2 cellular contexts compared by ENCODE assay signal in the genomic region with DNA sequence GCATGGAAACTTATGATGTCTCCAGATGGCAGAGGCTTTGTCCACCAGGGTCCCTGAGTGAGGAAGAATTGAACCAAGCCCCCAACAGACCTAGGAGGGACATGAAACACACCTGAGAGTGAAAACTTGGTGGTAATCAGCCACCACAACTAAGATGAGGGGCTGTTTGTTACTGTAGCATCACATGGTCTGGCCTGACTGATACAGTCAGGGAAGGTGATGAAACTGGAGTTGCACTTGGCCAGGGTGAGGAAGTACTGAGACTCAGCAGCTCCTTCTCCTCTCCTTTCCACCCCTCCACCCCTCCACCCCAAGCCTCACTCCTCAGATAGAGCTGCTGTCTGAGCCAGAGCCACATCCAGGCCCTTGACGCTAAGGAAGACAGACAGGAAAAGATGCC.
TF ChIP-seq lines count a peak whose summit lies in the region.

No MANE protein-coding gene starts in this region.

TF ChIP-seq in HEK293, 187 proteins besides CTCF, POLR2A, EP300 and RAD21 (continued from another document):
- TF ChIP-seq, protein P1, sequence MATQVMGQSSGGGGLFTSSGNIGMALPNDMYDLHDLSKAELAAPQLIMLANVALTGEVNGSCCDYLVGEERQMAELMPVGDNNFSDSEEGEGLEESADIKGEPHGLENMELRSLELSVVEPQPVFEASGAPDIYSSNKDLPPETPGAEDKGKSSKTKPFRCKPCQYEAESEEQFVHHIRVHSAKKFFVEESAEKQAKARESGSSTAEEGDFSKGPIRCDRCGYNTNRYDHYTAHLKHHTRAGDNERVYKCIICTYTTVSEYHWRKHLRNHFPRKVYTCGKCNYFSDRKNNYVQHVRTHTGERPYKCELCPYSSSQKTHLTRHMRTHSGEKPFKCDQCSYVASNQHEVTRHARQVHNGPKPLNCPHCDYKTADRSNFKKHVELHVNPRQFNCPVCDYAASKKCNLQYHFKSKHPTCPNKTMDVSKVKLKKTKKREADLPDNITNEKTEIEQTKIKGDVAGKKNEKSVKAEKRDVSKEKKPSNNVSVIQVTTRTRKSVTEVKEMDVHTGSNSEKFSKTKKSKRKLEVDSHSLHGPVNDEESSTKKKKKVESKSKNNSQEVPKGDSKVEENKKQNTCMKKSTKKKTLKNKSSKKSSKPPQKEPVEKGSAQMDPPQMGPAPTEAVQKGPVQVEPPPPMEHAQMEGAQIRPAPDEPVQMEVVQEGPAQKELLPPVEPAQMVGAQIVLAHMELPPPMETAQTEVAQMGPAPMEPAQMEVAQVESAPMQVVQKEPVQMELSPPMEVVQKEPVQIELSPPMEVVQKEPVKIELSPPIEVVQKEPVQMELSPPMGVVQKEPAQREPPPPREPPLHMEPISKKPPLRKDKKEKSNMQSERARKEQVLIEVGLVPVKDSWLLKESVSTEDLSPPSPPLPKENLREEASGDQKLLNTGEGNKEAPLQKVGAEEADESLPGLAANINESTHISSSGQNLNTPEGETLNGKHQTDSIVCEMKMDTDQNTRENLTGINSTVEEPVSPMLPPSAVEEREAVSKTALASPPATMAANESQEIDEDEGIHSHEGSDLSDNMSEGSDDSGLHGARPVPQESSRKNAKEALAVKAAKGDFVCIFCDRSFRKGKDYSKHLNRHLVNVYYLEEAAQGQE (tag by site-specific recombination; IDR thresholded peaks at IDR 0.05): no peak
- TF ChIP-seq ZNF175 (tag by site-specific recombination; IDR thresholded peaks at IDR 0.05): no peak
- TF ChIP-seq RBAK (tag by site-specific recombination; IDR thresholded peaks at IDR 0.05): peak; percentile 91
- TF ChIP-seq ZFHX2 (tag by site-specific recombination; conservative IDR thresholded peaks at IDR 0.05): no peak

TF ChIP-seq in K562, 482 proteins besides CTCF, POLR2A, EP300 and RAD21 (continues in another document):
- no peak for TF ChIP-seq BMI1 (IDR thresholded peaks at IDR 0.05; ENCODE audit: low read length)
- no peak for TF ChIP-seq LARP7 (IDR thresholded peaks at IDR 0.05)
- TF ChIP-seq, protein P1 (CRISPR knock-in tag; IDR thresholded peaks at IDR 0.05; ENCODE audit: low read depth): no peak
- TF ChIP-seq FOXK2 (conservative IDR thresholded peaks at IDR 0.05 in 1 of 2, IDR thresholded peaks at IDR 0.05 in 1 of 2; ENCODE audit: low read depth in 2 of 2): no peak
- no peak for TF ChIP-seq MCM3 (IDR thresholded peaks at IDR 0.05)
- no peak for TF ChIP-seq MYC (IDR thresholded peaks at IDR 0.05; ENCODE audit: low read depth, low read length)
- TF ChIP-seq MYC (CRISPR knock-in tag; IDR thresholded peaks at IDR 0.05; ENCODE audit: borderline replicate concordance, low read depth): no peak
- TF ChIP-seq, protein P2, sequence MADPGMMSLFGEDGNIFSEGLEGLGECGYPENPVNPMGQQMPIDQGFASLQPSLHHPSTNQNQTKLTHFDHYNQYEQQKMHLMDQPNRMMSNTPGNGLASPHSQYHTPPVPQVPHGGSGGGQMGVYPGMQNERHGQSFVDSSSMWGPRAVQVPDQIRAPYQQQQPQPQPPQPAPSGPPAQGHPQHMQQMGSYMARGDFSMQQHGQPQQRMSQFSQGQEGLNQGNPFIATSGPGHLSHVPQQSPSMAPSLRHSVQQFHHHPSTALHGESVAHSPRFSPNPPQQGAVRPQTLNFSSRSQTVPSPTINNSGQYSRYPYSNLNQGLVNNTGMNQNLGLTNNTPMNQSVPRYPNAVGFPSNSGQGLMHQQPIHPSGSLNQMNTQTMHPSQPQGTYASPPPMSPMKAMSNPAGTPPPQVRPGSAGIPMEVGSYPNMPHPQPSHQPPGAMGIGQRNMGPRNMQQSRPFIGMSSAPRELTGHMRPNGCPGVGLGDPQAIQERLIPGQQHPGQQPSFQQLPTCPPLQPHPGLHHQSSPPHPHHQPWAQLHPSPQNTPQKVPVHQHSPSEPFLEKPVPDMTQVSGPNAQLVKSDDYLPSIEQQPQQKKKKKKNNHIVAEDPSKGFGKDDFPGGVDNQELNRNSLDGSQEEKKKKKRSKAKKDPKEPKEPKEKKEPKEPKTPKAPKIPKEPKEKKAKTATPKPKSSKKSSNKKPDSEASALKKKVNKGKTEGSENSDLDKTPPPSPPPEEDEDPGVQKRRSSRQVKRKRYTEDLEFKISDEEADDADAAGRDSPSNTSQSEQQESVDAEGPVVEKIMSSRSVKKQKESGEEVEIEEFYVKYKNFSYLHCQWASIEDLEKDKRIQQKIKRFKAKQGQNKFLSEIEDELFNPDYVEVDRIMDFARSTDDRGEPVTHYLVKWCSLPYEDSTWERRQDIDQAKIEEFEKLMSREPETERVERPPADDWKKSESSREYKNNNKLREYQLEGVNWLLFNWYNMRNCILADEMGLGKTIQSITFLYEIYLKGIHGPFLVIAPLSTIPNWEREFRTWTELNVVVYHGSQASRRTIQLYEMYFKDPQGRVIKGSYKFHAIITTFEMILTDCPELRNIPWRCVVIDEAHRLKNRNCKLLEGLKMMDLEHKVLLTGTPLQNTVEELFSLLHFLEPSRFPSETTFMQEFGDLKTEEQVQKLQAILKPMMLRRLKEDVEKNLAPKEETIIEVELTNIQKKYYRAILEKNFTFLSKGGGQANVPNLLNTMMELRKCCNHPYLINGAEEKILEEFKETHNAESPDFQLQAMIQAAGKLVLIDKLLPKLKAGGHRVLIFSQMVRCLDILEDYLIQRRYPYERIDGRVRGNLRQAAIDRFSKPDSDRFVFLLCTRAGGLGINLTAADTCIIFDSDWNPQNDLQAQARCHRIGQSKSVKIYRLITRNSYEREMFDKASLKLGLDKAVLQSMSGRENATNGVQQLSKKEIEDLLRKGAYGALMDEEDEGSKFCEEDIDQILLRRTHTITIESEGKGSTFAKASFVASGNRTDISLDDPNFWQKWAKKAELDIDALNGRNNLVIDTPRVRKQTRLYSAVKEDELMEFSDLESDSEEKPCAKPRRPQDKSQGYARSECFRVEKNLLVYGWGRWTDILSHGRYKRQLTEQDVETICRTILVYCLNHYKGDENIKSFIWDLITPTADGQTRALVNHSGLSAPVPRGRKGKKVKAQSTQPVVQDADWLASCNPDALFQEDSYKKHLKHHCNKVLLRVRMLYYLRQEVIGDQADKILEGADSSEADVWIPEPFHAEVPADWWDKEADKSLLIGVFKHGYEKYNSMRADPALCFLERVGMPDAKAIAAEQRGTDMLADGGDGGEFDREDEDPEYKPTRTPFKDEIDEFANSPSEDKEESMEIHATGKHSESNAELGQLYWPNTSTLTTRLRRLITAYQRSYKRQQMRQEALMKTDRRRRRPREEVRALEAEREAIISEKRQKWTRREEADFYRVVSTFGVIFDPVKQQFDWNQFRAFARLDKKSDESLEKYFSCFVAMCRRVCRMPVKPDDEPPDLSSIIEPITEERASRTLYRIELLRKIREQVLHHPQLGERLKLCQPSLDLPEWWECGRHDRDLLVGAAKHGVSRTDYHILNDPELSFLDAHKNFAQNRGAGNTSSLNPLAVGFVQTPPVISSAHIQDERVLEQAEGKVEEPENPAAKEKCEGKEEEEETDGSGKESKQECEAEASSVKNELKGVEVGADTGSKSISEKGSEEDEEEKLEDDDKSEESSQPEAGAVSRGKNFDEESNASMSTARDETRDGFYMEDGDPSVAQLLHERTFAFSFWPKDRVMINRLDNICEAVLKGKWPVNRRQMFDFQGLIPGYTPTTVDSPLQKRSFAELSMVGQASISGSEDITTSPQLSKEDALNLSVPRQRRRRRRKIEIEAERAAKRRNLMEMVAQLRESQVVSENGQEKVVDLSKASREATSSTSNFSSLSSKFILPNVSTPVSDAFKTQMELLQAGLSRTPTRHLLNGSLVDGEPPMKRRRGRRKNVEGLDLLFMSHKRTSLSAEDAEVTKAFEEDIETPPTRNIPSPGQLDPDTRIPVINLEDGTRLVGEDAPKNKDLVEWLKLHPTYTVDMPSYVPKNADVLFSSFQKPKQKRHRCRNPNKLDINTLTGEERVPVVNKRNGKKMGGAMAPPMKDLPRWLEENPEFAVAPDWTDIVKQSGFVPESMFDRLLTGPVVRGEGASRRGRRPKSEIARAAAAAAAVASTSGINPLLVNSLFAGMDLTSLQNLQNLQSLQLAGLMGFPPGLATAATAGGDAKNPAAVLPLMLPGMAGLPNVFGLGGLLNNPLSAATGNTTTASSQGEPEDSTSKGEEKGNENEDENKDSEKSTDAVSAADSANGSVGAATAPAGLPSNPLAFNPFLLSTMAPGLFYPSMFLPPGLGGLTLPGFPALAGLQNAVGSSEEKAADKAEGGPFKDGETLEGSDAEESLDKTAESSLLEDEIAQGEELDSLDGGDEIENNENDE (IDR thresholded peaks at IDR 0.05; ENCODE audit: low read depth, low read length): no peak
- peak in 1 of 2 experiments; percentile 32; a peak in 1 of 4 replicates for TF ChIP-seq TRIM24 (IDR thresholded peaks at IDR 0.05)
- no peak for TF ChIP-seq POLR2AphosphoS2 (IDR thresholded peaks at IDR 0.05; ENCODE audit: low read length)
- no peak for TF ChIP-seq CAMTA2 (CRISPR knock-in tag; conservative IDR thresholded peaks at IDR 0.05)
- TF ChIP-seq, protein P3, sequence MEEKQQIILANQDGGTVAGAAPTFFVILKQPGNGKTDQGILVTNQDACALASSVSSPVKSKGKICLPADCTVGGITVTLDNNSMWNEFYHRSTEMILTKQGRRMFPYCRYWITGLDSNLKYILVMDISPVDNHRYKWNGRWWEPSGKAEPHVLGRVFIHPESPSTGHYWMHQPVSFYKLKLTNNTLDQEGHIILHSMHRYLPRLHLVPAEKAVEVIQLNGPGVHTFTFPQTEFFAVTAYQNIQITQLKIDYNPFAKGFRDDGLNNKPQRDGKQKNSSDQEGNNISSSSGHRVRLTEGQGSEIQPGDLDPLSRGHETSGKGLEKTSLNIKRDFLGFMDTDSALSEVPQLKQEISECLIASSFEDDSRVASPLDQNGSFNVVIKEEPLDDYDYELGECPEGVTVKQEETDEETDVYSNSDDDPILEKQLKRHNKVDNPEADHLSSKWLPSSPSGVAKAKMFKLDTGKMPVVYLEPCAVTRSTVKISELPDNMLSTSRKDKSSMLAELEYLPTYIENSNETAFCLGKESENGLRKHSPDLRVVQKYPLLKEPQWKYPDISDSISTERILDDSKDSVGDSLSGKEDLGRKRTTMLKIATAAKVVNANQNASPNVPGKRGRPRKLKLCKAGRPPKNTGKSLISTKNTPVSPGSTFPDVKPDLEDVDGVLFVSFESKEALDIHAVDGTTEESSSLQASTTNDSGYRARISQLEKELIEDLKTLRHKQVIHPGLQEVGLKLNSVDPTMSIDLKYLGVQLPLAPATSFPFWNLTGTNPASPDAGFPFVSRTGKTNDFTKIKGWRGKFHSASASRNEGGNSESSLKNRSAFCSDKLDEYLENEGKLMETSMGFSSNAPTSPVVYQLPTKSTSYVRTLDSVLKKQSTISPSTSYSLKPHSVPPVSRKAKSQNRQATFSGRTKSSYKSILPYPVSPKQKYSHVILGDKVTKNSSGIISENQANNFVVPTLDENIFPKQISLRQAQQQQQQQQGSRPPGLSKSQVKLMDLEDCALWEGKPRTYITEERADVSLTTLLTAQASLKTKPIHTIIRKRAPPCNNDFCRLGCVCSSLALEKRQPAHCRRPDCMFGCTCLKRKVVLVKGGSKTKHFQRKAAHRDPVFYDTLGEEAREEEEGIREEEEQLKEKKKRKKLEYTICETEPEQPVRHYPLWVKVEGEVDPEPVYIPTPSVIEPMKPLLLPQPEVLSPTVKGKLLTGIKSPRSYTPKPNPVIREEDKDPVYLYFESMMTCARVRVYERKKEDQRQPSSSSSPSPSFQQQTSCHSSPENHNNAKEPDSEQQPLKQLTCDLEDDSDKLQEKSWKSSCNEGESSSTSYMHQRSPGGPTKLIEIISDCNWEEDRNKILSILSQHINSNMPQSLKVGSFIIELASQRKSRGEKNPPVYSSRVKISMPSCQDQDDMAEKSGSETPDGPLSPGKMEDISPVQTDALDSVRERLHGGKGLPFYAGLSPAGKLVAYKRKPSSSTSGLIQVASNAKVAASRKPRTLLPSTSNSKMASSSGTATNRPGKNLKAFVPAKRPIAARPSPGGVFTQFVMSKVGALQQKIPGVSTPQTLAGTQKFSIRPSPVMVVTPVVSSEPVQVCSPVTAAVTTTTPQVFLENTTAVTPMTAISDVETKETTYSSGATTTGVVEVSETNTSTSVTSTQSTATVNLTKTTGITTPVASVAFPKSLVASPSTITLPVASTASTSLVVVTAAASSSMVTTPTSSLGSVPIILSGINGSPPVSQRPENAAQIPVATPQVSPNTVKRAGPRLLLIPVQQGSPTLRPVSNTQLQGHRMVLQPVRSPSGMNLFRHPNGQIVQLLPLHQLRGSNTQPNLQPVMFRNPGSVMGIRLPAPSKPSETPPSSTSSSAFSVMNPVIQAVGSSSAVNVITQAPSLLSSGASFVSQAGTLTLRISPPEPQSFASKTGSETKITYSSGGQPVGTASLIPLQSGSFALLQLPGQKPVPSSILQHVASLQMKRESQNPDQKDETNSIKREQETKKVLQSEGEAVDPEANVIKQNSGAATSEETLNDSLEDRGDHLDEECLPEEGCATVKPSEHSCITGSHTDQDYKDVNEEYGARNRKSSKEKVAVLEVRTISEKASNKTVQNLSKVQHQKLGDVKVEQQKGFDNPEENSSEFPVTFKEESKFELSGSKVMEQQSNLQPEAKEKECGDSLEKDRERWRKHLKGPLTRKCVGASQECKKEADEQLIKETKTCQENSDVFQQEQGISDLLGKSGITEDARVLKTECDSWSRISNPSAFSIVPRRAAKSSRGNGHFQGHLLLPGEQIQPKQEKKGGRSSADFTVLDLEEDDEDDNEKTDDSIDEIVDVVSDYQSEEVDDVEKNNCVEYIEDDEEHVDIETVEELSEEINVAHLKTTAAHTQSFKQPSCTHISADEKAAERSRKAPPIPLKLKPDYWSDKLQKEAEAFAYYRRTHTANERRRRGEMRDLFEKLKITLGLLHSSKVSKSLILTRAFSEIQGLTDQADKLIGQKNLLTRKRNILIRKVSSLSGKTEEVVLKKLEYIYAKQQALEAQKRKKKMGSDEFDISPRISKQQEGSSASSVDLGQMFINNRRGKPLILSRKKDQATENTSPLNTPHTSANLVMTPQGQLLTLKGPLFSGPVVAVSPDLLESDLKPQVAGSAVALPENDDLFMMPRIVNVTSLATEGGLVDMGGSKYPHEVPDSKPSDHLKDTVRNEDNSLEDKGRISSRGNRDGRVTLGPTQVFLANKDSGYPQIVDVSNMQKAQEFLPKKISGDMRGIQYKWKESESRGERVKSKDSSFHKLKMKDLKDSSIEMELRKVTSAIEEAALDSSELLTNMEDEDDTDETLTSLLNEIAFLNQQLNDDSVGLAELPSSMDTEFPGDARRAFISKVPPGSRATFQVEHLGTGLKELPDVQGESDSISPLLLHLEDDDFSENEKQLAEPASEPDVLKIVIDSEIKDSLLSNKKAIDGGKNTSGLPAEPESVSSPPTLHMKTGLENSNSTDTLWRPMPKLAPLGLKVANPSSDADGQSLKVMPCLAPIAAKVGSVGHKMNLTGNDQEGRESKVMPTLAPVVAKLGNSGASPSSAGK (IDR thresholded peaks at IDR 0.05): no peak
- TF ChIP-seq PURB (CRISPR knock-in tag; IDR thresholded peaks at IDR 0.05; ENCODE audit: low read depth): no peak
